Comparison of ENCODE assay signal across 21 cellular contexts in genomic region chr2:30243231-30243630, GRCh38. TPM values are rescaled to one million over a fixed set of nuclear protein-coding genes. Genes with fewer than 3 reads are reported as not detected.
DNase-seq lines count a peak whose midpoint lies in the region; ATAC-seq and TF ChIP-seq lines count a peak whose summit lies in the region.
"Had no signal": no experiment of that assay in that cellular context is flagged by ENCODE, and none has a peak within 500 bp of the region (broad histone marks: within the 10 kb centered on the region; RNA-seq: fewer than 3 reads in every experiment).

No MANE protein-coding gene starts in this region.

- H3K36me3 ChIP-seq in CD8-positive, alpha-beta memory T cell (ENCODE audit: insufficient read depth, low read length), result peaks cover 25% of the 10 kb centered on the region

- CTCF ChIA-PET in activated naive CD4-positive, alpha-beta T cell treated with anti-CD3 and anti-CD28 coated beads for 36 hours (lab: Charles Lee), result interaction anchor here (0.7 to 3.5 kb wide), 7 partner anchors 11 to 468 kb away, joined by 3 to 10 read pairs (median 4); no protein-coding TSS in a partner anchor
- CTCF ChIA-PET in CD8-positive, alpha-beta memory T cell (lab: Charles Lee), result interaction anchor here (0.9 to 2.3 kb wide), 7 partner anchors 8 to 469 kb away, joined by 3 to 8 read pairs (median 3); no protein-coding TSS in a partner anchor
- CTCF ChIA-PET in GM10248 (lab: Yijun Ruan, JAX), result interaction anchor here (0.9 to 2.1 kb wide), 3 partner anchors 10 to 35 kb away, joined by 3 to 7 read pairs (median 4); no protein-coding TSS in a partner anchor

- intact Hi-C loops in activated naive CD4-positive, alpha-beta T cell treated with anti-CD3 and anti-CD28 coated beads for 36 hours (cut with micrococcal nuclease), result no loop called here

- ATAC-seq in activated naive CD8-positive, alpha-beta T cell treated with anti-CD3 and anti-CD28 coated beads, Interleukin-2, amount 10 ng/mL, durations not matched to agents 7 days and 5 days (ENCODE audit: low read depth), result no peak
- ATAC-seq in stimulated activated effector memory CD8-positive, alpha-beta T cell treated with anti-CD3 and anti-CD28 coated beads, Interleukin-12 subunit alpha, Interleukin-12 subunit beta, amount 100 ng/mL, for 72 hours, result no peak
- ATAC-seq in GM21576 (IDR thresholded peaks at IDR 0.05; ENCODE audit: unreplicated experiment), result no peak
- ATAC-seq: psoas muscle, upper lobe of right lung had no signal

- H3K36me3 Mint-ChIP-seq in activated naive CD4-positive, alpha-beta T cell treated with anti-CD3 and anti-CD28 coated beads for 36 hours (ENCODE audit: low read depth), result peaks cover 28% of the 10 kb centered on the region
- H3K36me3 Mint-ChIP-seq in CD8-positive, alpha-beta memory T cell, result peaks cover 5 to 84% (median 27%) of the 10 kb centered on the region in 3 donors
- H3K36me3 Mint-ChIP-seq in activated naive CD8-positive, alpha-beta T cell treated with anti-CD3 and anti-CD28 coated beads, Interleukin-2, amount 10 ng/mL, durations not matched to agents 7 days and 5 days, result peaks cover 53% of the 10 kb centered on the region
- peaks cover 100% of the 10 kb centered on the region for H3K36me3 Mint-ChIP-seq in stimulated activated effector memory CD8-positive, alpha-beta T cell treated with anti-CD3 and anti-CD28 coated beads, Interleukin-12 subunit alpha, Interleukin-12 subunit beta, amount 100 ng/mL, for 72 hours

- H3K27ac Mint-ChIP-seq in activated naive CD4-positive, alpha-beta T cell treated with anti-CD3 and anti-CD28 coated beads for 36 hours, result peak overlapping the region; percentile 63
- peak overlapping the region; percentile 23 to 89 (median 64) for H3K27ac Mint-ChIP-seq in CD8-positive, alpha-beta memory T cell
- H3K27ac Mint-ChIP-seq in activated naive CD8-positive, alpha-beta T cell treated with anti-CD3 and anti-CD28 coated beads, Interleukin-2, amount 10 ng/mL, durations not matched to agents 7 days and 5 days, result peak overlapping the region; percentile 1
- peak overlapping the region; percentile 80 for H3K27ac Mint-ChIP-seq in stimulated activated effector memory CD8-positive, alpha-beta T cell treated with anti-CD3 and anti-CD28 coated beads, Interleukin-12 subunit alpha, Interleukin-12 subunit beta, amount 100 ng/mL, for 72 hours

- H3K9me3 Mint-ChIP-seq in activated naive CD4-positive, alpha-beta T cell treated with anti-CD3 and anti-CD28 coated beads for 36 hours, result no peaks in the 10 kb centered on the region
- no peaks in the 10 kb centered on the region for H3K9me3 Mint-ChIP-seq in CD8-positive, alpha-beta memory T cell
- H3K9me3 Mint-ChIP-seq in activated naive CD8-positive, alpha-beta T cell treated with anti-CD3 and anti-CD28 coated beads, Interleukin-2, amount 10 ng/mL, durations not matched to agents 7 days and 5 days, result peaks cover 2% of the 10 kb centered on the region
- H3K9me3 Mint-ChIP-seq in stimulated activated effector memory CD8-positive, alpha-beta T cell treated with anti-CD3 and anti-CD28 coated beads, Interleukin-12 subunit alpha, Interleukin-12 subunit beta, amount 100 ng/mL, for 72 hours, result no peaks in the 10 kb centered on the region

- H3K4me3 ChIP-seq in CD8-positive, alpha-beta memory T cell (ENCODE audit: low read length), result no peak overlapping the region
- H3K4me3 ChIP-seq: BLaER1 treated with 17β-estradiol and CSF1 and Interleukin-3, amounts not matched to agents 10 nM and 100 nM; HAP-1; psoas muscle had no signal

- H3K27me3 Mint-ChIP-seq in activated naive CD4-positive, alpha-beta T cell treated with anti-CD3 and anti-CD28 coated beads for 36 hours (ENCODE audit: low read depth), result no peaks in the 10 kb centered on the region
- no peaks in the 10 kb centered on the region for H3K27me3 Mint-ChIP-seq in CD8-positive, alpha-beta memory T cell
- H3K27me3 Mint-ChIP-seq in activated naive CD8-positive, alpha-beta T cell treated with anti-CD3 and anti-CD28 coated beads, Interleukin-2, amount 10 ng/mL, durations not matched to agents 7 days and 5 days, result no peaks in the 10 kb centered on the region

- H3K4me1 Mint-ChIP-seq in activated naive CD4-positive, alpha-beta T cell treated with anti-CD3 and anti-CD28 coated beads for 36 hours (ENCODE audit: low read depth), result peaks cover 89% of the 10 kb centered on the region
- peaks cover 80 to 97% (median 94%) of the 10 kb centered on the region in 3 donors for H3K4me1 Mint-ChIP-seq in CD8-positive, alpha-beta memory T cell
- H3K4me1 Mint-ChIP-seq in activated naive CD8-positive, alpha-beta T cell treated with anti-CD3 and anti-CD28 coated beads, Interleukin-2, amount 10 ng/mL, durations not matched to agents 7 days and 5 days, result peaks cover 50% of the 10 kb centered on the region
- H3K4me1 Mint-ChIP-seq in stimulated activated effector memory CD8-positive, alpha-beta T cell treated with anti-CD3 and anti-CD28 coated beads, Interleukin-12 subunit alpha, Interleukin-12 subunit beta, amount 100 ng/mL, for 72 hours, result peaks cover 75% of the 10 kb centered on the region

- H3K4me1 ChIP-seq in CD8-positive, alpha-beta memory T cell (ENCODE audit: insufficient read depth, low read length), result peaks cover 78% of the 10 kb centered on the region
- H3K4me1 ChIP-seq: psoas muscle had no signal

- no peak for TF ChIP-seq CTCF in GM10248 (IDR thresholded peaks at IDR 0.05; ENCODE audit: control extremely low read depth, extremely low read depth, low read depth, missing control alignments)

- no peak overlapping the region for H3K27ac ChIP-seq in CD8-positive, alpha-beta memory T cell (ENCODE audit: low read depth, low read length)
- H3K27ac ChIP-seq: BLaER1 treated with 17β-estradiol and CSF1 and Interleukin-3, amounts not matched to agents 10 nM and 100 nM; psoas muscle; upper lobe of right lung; WERI-Rb-1 had no signal

- no peaks in the 10 kb centered on the region for H3K9me3 ChIP-seq in CD8-positive, alpha-beta memory T cell (ENCODE audit: low read length)
- H3K9me3 ChIP-seq: HAP-1, psoas muscle, upper lobe of right lung had no signal

- H3K27me3 ChIP-seq in CD8-positive, alpha-beta memory T cell (ENCODE audit: insufficient read depth, low read length, poor library complexity, severe bottlenecking), result no peaks in the 10 kb centered on the region
- H3K27me3 ChIP-seq: BLaER1 treated with 17β-estradiol and CSF1 and Interleukin-3, amounts not matched to agents 10 nM and 100 nM; upper lobe of right lung had no signal

- POLR2A ChIA-PET in CD8-positive, alpha-beta memory T cell (lab: Charles Lee), result interaction anchor here (0.8 kb wide), 1 partner anchor 19 kb away, joined by 3 read pairs; no protein-coding TSS in a partner anchor
- POLR2A ChIA-PET in activated naive CD8-positive, alpha-beta T cell treated with anti-CD3 and anti-CD28 coated beads, Interleukin-2, amount 10 ng/mL, durations not matched to agents 7 days and 5 days (lab: Charles Lee), result interaction anchor here (0.6 to 4.3 kb wide), 3 partner anchors 10 to 54 kb away, joined by 3 to 19 read pairs (median 6); no protein-coding TSS in a partner anchor
- POLR2A ChIA-PET in GM10248 (lab: Yijun Ruan, JAX), result interaction anchor here (0.6 to 0.8 kb wide), 2 partner anchors 11 to 1118 kb away, joined by 3 to 6 read pairs; no protein-coding TSS in a partner anchor

- DNase-seq in activated naive CD4-positive, alpha-beta T cell treated with anti-CD3 and anti-CD28 coated beads for 36 hours, result no peak
- no peak for DNase-seq in activated naive CD4-positive, alpha-beta T cell (lab: John Stamatoyannopoulos, UW)
- DNase-seq in CD8-positive, alpha-beta memory T cell, result no peak
- DNase-seq in activated naive CD8-positive, alpha-beta T cell treated with anti-CD3 and anti-CD28 coated beads, Interleukin-2, amount 10 ng/mL, durations not matched to agents 7 days and 5 days, result no peak
- no peak for DNase-seq in stimulated activated effector memory CD8-positive, alpha-beta T cell treated with anti-CD3 and anti-CD28 coated beads, Interleukin-12 subunit alpha, Interleukin-12 subunit beta, amount 100 ng/mL, for 72 hours (ENCODE audit: low spot score in 2 of 2)
- DNase-seq in NCI-H2029 (lab: John Stamatoyannopoulos, UW) (no peak), GM10248 (ENCODE audit: extremely low spot score) (no peak)
- DNase-seq: activated naive CD4-positive, alpha-beta T cell treated with Interleukin-2 at 50 U/mL for 16 hours; glutamatergic neuron; kidney; NCI-H1092; NCI-H187 treated with DMSO at 0.1 percent for 48 hours; NCI-H2227 treated with DMSO at 0.1 percent for 48 hours; psoas muscle; RPMI8226; substantia nigra; upper lobe of right lung; WERI-Rb-1 had no signal

- H3K4me3 Mint-ChIP-seq in activated naive CD4-positive, alpha-beta T cell treated with anti-CD3 and anti-CD28 coated beads for 36 hours, result peak overlapping the region; percentile 28
- peak overlapping the region; percentile 10 to 70 (median 47) for H3K4me3 Mint-ChIP-seq in CD8-positive, alpha-beta memory T cell
- H3K4me3 Mint-ChIP-seq in activated naive CD8-positive, alpha-beta T cell treated with anti-CD3 and anti-CD28 coated beads, Interleukin-2, amount 10 ng/mL, durations not matched to agents 7 days and 5 days, result no peak overlapping the region
- peak overlapping the region; percentile 37 for H3K4me3 Mint-ChIP-seq in stimulated activated effector memory CD8-positive, alpha-beta T cell treated with anti-CD3 and anti-CD28 coated beads, Interleukin-12 subunit alpha, Interleukin-12 subunit beta, amount 100 ng/mL, for 72 hours

RNA-seq across cellular contexts. Expression of gene LBH, which starts 11.9 kb away (rescaled TPM):
- total RNA-seq in activated naive CD4-positive, alpha-beta T cell treated with anti-CD3 and anti-CD28 coated beads for 36 hours, result 10 to 100 TPM; 71.4 to 75.3 TPM
- total RNA-seq in CD8-positive, alpha-beta memory T cell, result 100 to 1,000 TPM; 115 to 121 TPM
- polyA plus RNA-seq in CD8-positive, alpha-beta memory T cell, result 156 TPM
- 100 to 1,000 TPM; 169 to 186 TPM for total RNA-seq in activated naive CD8-positive, alpha-beta T cell treated with anti-CD3 and anti-CD28 coated beads, Interleukin-2, amount 10 ng/mL, durations not matched to agents 7 days and 5 days

Comparison
In these comparisons a context has a peak if more than half of its experiments do, and no peak if none do; other contexts are left out.
1. H3K27ac Mint-ChIP-seq: peak in every context shown above with its lines; median percentile 80 in stimulated activated effector memory CD8-positive, alpha-beta T cell treated with anti-CD3 and anti-CD28 coated beads, Interleukin-12 subunit alpha, Interleukin-12 subunit beta, amount 100 ng/mL, for 72 hours; 64 in CD8-positive, alpha-beta memory T cell; 63 in activated naive CD4-positive, alpha-beta T cell treated with anti-CD3 and anti-CD28 coated beads for 36 hours; 1 in activated naive CD8-positive, alpha-beta T cell treated with anti-CD3 and anti-CD28 coated beads, Interleukin-2, amount 10 ng/mL, durations not matched to agents 7 days and 5 days.